8 cellular contexts compared by ENCODE assay signal in the genomic region with DNA sequence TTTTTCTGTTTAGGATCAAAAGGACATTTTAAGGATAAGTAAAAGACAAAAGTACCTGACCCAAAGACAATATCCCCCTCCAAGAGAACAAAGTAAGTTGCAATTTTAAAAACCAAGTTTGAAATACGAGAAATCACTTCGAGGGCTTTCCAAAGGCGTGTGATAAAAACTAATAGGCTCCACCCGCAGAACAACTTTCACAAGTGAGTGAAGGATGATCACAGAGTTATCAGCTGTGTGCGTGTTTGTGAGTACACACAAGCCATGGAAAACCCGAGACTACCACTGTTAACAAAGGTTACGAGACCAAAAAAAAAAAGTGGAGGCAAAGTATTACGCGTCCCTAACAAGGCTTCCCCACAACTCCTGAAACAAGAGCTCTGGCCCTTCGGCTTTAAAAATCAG. TPM values are rescaled to one million over a fixed set of nuclear protein-coding genes. Genes with fewer than 3 reads are reported as not detected.
DNase-seq lines count a peak whose midpoint lies in the region; ATAC-seq and TF ChIP-seq lines count a peak whose summit lies in the region.

No MANE protein-coding gene starts in this region.

- TF ChIP-seq POLR2A in upper lobe of left lung (IDR thresholded peaks at IDR 0.05) = no peak

- no peak for TF ChIP-seq EP300 in upper lobe of left lung (IDR thresholded peaks at IDR 0.05)

- TF ChIP-seq CTCF in choroid plexus epithelial cell (conservative IDR thresholded peaks at IDR 0.05; ENCODE audit: low read depth, low read length) (no peak), upper lobe of left lung (IDR thresholded peaks at IDR 0.05) (no peak)

- H3K9me3 ChIP-seq in upper lobe of left lung = no peaks in the 10 kb centered on the region

- DNase-seq in NCI-H2171 treated with DMSO at 0.1 percent for 48 hours (lab: John Stamatoyannopoulos, UW) = peak; percentile 65
- no peak for DNase-seq in NCI-H2171 (lab: John Stamatoyannopoulos, UW)
- peak; percentile 39 for DNase-seq in MV-4-11 (lab: John Stamatoyannopoulos, UW)
- DNase-seq in choroid plexus epithelial cell (ENCODE audit: low read depth) = peak; percentile 67
- peak; percentile 57 to 65 for DNase-seq in lung microvascular endothelial cell (ENCODE audit: low read depth in 2 of 2)
- no peak for DNase-seq in upper lobe of left lung
- DNase-seq in NCI-H1417 treated with DMSO at 0.1 percent for 48 hours (lab: John Stamatoyannopoulos, UW) = no peak
- DNase-seq in NCI-H187 treated with DMSO at 0.1 percent for 48 hours (lab: John Stamatoyannopoulos, UW) = no peak

- H3K27me3 ChIP-seq in upper lobe of left lung = no peaks in the 10 kb centered on the region

- no peaks in the 10 kb centered on the region for H3K36me3 ChIP-seq in upper lobe of left lung

- peaks cover 24 to 58% (median 37%) of the 10 kb centered on the region in 4 donors for H3K4me1 ChIP-seq in upper lobe of left lung

- peak in 1 of 2 donors; percentile 1 for ATAC-seq in upper lobe of left lung (ENCODE audit: low FRiP score in 2 of 2)

- WGBS in upper lobe of left lung, 2 donors = 0 to 1% methylated on average over 10 of the region's 10 CpGs

- H3K4me3 ChIP-seq in choroid plexus epithelial cell (ENCODE audit: low read depth, low read length) (peak overlapping the region; percentile 84), upper lobe of left lung (peak overlapping the region; percentile 55 to 94 (median 87))

- peak overlapping the region; percentile 96 to 99 (median 98) for H3K27ac ChIP-seq in upper lobe of left lung

RNA-seq across cellular contexts. Expression of gene SMAD2, which starts 0.8 kb away (rescaled TPM):
- total RNA-seq in lung microvascular endothelial cell (17.7 and 40.1 TPM in 2 replicates), upper lobe of left lung (100 to 1,000 TPM in 3 of 6 donors, 10 to 100 TPM in 3; 52.1 to 151 (median 97.8) TPM)

Comparison
In these comparisons a context has a peak if more than half of its experiments do, and no peak if none do; other contexts are left out.
1. DNase-seq: peak in NCI-H2171 treated with DMSO at 0.1 percent for 48 hours (single experiment), MV-4-11 (single experiment), choroid plexus epithelial cell (single experiment) and lung microvascular endothelial cell (2 of 2); none in NCI-H2171 (single experiment), upper lobe of left lung (0 of 2), NCI-H1417 treated with DMSO at 0.1 percent for 48 hours (single experiment) and NCI-H187 treated with DMSO at 0.1 percent for 48 hours (single experiment).